Comparison of ENCODE assay signal across 1 cellular context in the genomic region with DNA sequence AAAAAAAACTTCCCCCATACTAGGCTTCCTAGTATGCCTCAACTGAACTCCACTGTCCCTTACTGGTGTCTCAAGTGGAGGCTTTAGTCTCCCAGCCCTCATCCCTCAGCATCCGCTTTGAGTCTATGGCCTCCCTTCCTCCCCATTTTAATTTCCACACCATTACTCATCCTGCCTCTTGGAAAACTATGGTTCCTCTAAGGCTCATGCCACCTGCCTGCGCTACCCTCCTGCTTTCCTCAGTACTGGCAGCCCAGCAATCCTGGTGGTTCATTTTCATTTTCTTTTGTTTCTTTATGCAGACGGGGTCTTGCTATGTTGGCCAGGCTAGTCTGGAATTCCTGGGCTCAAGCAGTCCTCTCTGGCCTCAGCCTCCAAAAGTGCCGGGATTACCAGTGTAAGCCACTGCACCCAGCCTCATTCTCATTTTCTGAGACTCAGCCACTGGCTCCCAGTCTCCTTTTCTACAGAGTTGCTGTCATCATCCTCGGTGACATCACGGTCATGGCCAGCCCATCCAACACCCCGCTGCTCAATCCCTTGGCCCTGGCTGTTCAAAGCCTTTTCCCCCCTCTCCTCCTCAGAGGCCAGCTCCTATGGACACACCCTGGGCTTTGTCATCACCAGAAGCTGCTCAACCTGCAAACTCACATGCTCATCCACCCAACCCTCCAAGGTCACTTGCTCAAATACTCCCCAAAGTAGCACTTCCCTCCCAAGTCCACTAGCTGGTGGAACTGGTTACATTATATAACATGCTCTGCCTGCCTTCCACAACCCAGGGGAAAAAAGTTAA.
TF ChIP-seq lines count a peak whose summit lies in the region.

No MANE protein-coding gene starts in this region.

TF ChIP-seq in GM12878, 131 proteins besides CTCF, POLR2A, EP300 and RAD21:
- no peak for TF ChIP-seq SMARCA5 (IDR thresholded peaks at IDR 0.05)
- TF ChIP-seq SPI1 (IDR thresholded peaks at IDR 0.05; ENCODE audit: borderline replicate concordance, insufficient read depth, low read depth, low read length): peak; percentile 30; the same call in 1 of the 2 replicates
TF ChIP-seq in GM12878: peak in this region for 1.
